ENCODE assay signal across 1 cellular context in genomic region chr15:34583399-34584320, GRCh38.
TF ChIP-seq lines count a peak whose summit lies in the region.

GOLGA8B (minus strand) TSS chr15:34583651; CDS start chr15:34535912, 47,739 bp downstream.

TF ChIP-seq in IMR-90, 13 proteins besides CTCF, POLR2A, EP300 and RAD21:
- no peak for TF ChIP-seq MAFK (IDR thresholded peaks at IDR 0.05; ENCODE audit: low read depth, low read length)
- TF ChIP-seq FOS (IDR thresholded peaks at IDR 0.05; ENCODE audit: low read depth, low read length): no peak
- no peak for TF ChIP-seq ELK1 (IDR thresholded peaks at IDR 0.05; ENCODE audit: borderline replicate concordance, low read depth, low read length)
- TF ChIP-seq NFE2L2 (IDR thresholded peaks at IDR 0.05; ENCODE audit: low read depth, low read length): no peak
- no peak for TF ChIP-seq MXI1 (IDR thresholded peaks at IDR 0.05; ENCODE audit: borderline replicate concordance, low read depth, low read length)
- TF ChIP-seq USF2 (IDR thresholded peaks at IDR 0.05; ENCODE audit: low read depth, low read length): no peak
- TF ChIP-seq CHD1 (IDR thresholded peaks at IDR 0.05; ENCODE audit: low read depth, low read length): no peak
- no peak for TF ChIP-seq BHLHE40 (IDR thresholded peaks at IDR 0.05; ENCODE audit: low read depth, low read length)
- no peak for TF ChIP-seq CEBPB (IDR thresholded peaks at IDR 0.05; ENCODE audit: low read depth, low read length)
- no peak for TF ChIP-seq RFX5 (IDR thresholded peaks at IDR 0.05; ENCODE audit: low read depth, low read length)
- no peak for TF ChIP-seq MAZ (IDR thresholded peaks at IDR 0.05; ENCODE audit: borderline replicate concordance, low read depth, low read length)
- no peak for TF ChIP-seq RCOR1 (IDR thresholded peaks at IDR 0.05; ENCODE audit: insufficient replicate concordance, low read length)
